Comparison of ENCODE assay signal across 1 cellular context in genomic region chr2:49241991-49242390, GRCh38.
TF ChIP-seq lines count a peak whose summit lies in the region.

No MANE protein-coding gene starts in this region.

TF ChIP-seq in IMR-90, 13 proteins besides CTCF, POLR2A, EP300 and RAD21:
- TF ChIP-seq MAFK (IDR thresholded peaks at IDR 0.05; ENCODE audit: low read depth, low read length) (no peak), RCOR1 (IDR thresholded peaks at IDR 0.05; ENCODE audit: insufficient replicate concordance, low read length) (no peak), FOS (IDR thresholded peaks at IDR 0.05; ENCODE audit: low read depth, low read length) (no peak), CHD1 (IDR thresholded peaks at IDR 0.05; ENCODE audit: low read depth, low read length) (no peak), MXI1 (IDR thresholded peaks at IDR 0.05; ENCODE audit: borderline replicate concordance, low read depth, low read length) (no peak), RFX5 (IDR thresholded peaks at IDR 0.05; ENCODE audit: low read depth, low read length) (no peak), ELK1 (IDR thresholded peaks at IDR 0.05; ENCODE audit: borderline replicate concordance, low read depth, low read length) (no peak)
